12 cellular contexts compared by ENCODE assay signal in the genomic region with DNA sequence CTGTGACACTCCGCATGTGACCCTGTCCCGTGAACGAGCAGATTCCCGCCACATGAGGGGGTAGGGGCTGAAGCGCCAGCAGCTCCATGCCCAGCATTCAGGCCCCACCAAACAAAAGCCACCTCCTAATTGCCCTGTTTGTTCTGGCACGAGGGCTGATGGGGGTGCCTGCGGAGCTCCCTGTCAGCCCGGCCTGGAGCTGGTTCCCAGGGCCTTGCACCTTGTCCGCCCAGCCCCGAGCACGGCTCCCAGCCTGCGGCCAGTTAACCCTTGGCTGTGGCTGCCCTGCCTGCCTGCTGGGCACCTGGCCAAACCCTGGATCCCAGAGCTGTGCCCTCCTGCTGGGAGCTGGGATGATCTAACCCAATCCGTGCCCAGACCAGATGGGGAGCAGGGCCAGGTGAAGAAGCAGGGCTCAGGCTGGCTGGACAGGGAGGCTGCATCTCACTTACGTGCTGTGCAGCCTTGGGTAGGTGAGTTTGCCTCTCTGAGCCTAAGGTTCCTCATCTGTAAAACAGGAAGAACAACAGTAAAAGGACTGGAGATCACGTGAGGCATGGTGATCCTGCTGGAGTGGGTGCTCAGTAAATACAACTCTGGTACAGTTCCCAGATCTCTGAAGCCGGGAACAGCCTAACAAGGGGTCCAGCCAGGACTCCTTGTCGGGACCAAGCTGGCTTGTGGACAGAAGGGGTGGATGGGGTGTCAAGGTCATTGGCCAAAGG.
A peak's percentile ranks its signal among the peaks of the same experiment; 100 is the strongest.
DNase-seq lines count a peak whose midpoint lies in the region; ATAC-seq, FAIRE-seq and TF ChIP-seq lines count a peak whose summit lies in the region.
"Had no signal": no experiment of that assay in that cellular context is flagged by ENCODE, and none has a peak within 500 bp of the region (broad histone marks: within the 10 kb centered on the region; RNA-seq: fewer than 3 reads in every experiment).

No MANE protein-coding gene starts in this region.

- no peaks in the 10 kb centered on the region for H3K36me3 ChIP-seq in thoracic aorta

- no peak overlapping the region for H3K4me3 ChIP-seq in thoracic aorta
- H3K4me3 ChIP-seq: psoas muscle had no signal

- H3K4me1 ChIP-seq in thoracic aorta (ENCODE audit: control insufficient read depth in 1 of 2, low read depth in 2 of 2): peaks cover 0 to 22% of the 10 kb centered on the region in 2 donors
- H3K4me1 ChIP-seq: foreskin keratinocyte, psoas muscle had no signal

- peak; percentile 48 for DNase-seq in NCI-H345 (lab: John Stamatoyannopoulos, UW)
- DNase-seq in NCI-H345 treated with DMSO at 0.1 percent for 48 hours (lab: John Stamatoyannopoulos, UW; ENCODE audit: unreplicated experiment): no peak
- peak; percentile 84 for DNase-seq in astrocyte of the hippocampus (ENCODE audit: low read depth, low spot score)
- DNase-seq in left colon: no peak
- DNase-seq in thoracic aorta (ENCODE audit: low spot score): no peak
- no peak for DNase-seq in activated T-cell treated with anti-CD3 and anti-CD28 coated beads, Interleukin-2, amount 50 U/mL, for 1 hour
- no peak for DNase-seq in D721Med (ENCODE audit: insufficient read length, low spot score)
- DNase-seq: activated CD4-positive, alpha-beta T cell treated with anti-CD3 and anti-CD28 coated beads for 1 hour; foreskin keratinocyte; psoas muscle had no signal

- no peak overlapping the region for H3K27ac ChIP-seq in thoracic aorta
- H3K27ac ChIP-seq: foreskin keratinocyte, psoas muscle had no signal

- FAIRE-seq in D721Med (lab: Jason Lieb, UNC): no peak
- FAIRE-seq: GM12892 had no signal

- H3K9me3 ChIP-seq in thoracic aorta: no peaks in the 10 kb centered on the region
- H3K9me3 ChIP-seq: psoas muscle had no signal

- ATAC-seq in left colon: peak; percentile 41
- ATAC-seq in thoracic aorta (ENCODE audit: insufficient number of reproducible peaks, low FRiP score, low read depth): peak; percentile 10
- no peak for ATAC-seq in HG03025 (IDR thresholded peaks at IDR 0.05; ENCODE audit: low FRiP score, unreplicated experiment)
- ATAC-seq: foreskin keratinocyte had no signal

- no peak for TF ChIP-seq CTCF in thoracic aorta (IDR thresholded peaks at IDR 0.05)
- no peak for TF ChIP-seq CTCF in D721Med (IDR thresholded peaks at IDR 0.05; ENCODE audit: insufficient read depth, missing control alignments)

- intact Hi-C loops in left colon (cut with DNase I, micrococcal nuclease): no loop called here

- H3K27me3 ChIP-seq in thoracic aorta (replicated peaks; ENCODE audit: insufficient read depth): no peaks in the 10 kb centered on the region
- H3K27me3 ChIP-seq: foreskin keratinocyte had no signal

Comparison
In these comparisons a context has a peak if more than half of its experiments do, and no peak if none do; other contexts are left out.
1. DNase-seq: peak in NCI-H345 (single experiment) and astrocyte of the hippocampus (single experiment); none in NCI-H345 treated with DMSO at 0.1 percent for 48 hours (single experiment), left colon (0 of 2), thoracic aorta (single experiment), activated T-cell treated with anti-CD3 and anti-CD28 coated beads, Interleukin-2, amount 50 U/mL, for 1 hour (single experiment) and D721Med (single experiment).